In genomic region chr10:122013311-122013780, GRCh38 we compare ENCODE assay signal across 1 cellular context.
TF ChIP-seq lines count a peak whose summit lies in the region.

No MANE protein-coding gene starts in this region.

TF ChIP-seq in HepG2, 621 proteins besides CTCF, POLR2A, EP300 and RAD21 (continued from another document and continues in another):
- TF ChIP-seq HMGXB3 (CRISPR knock-in tag; IDR thresholded peaks at IDR 0.05; ENCODE audit: borderline replicate concordance): no peak
- no peak for TF ChIP-seq ZNF816 (CRISPR knock-in tag; IDR thresholded peaks at IDR 0.05; ENCODE audit: borderline replicate concordance)
- TF ChIP-seq MIER3 (CRISPR knock-in tag; IDR thresholded peaks at IDR 0.05; ENCODE audit: borderline replicate concordance): no peak
- TF ChIP-seq NKX3-1 (CRISPR knock-in tag; IDR thresholded peaks at IDR 0.05): 0 out of 2 replicates have a peak, but pooled peaks have one; percentile 50
- peak; percentile 33 for TF ChIP-seq FOXP4 (CRISPR knock-in tag; IDR thresholded peaks at IDR 0.05)
- no peak for TF ChIP-seq ZNF121 (CRISPR knock-in tag; IDR thresholded peaks at IDR 0.05)
- 0 out of 2 replicates have a peak, but pooled peaks have one; percentile 36 for TF ChIP-seq ZNF331 (CRISPR knock-in tag; IDR thresholded peaks at IDR 0.05)
- no peak for TF ChIP-seq ZFP1 (CRISPR knock-in tag; IDR thresholded peaks at IDR 0.05)
- no peak for TF ChIP-seq IRF1 (CRISPR knock-in tag; IDR thresholded peaks at IDR 0.05; ENCODE audit: low read depth)
- TF ChIP-seq ZNF772 (CRISPR knock-in tag; IDR thresholded peaks at IDR 0.05): no peak
- TF ChIP-seq ASH2L (IDR thresholded peaks at IDR 0.05; ENCODE audit: insufficient read length, low read depth, low read length): no peak
- no peak for TF ChIP-seq U2AF1 (optimal IDR thresholded peaks at IDR 0.05; ENCODE audit: low read depth, low read length)
- TF ChIP-seq DBP (CRISPR knock-in tag; IDR thresholded peaks at IDR 0.05; ENCODE audit: not compliant biosample characterization): no peak
- TF ChIP-seq U2AF2 (IDR thresholded peaks at IDR 0.05; ENCODE audit: low read depth, low read length): no peak
- no peak for TF ChIP-seq SOX5 (CRISPR knock-in tag; IDR thresholded peaks at IDR 0.05; ENCODE audit: borderline replicate concordance)
- no peak for TF ChIP-seq SMC3 (IDR thresholded peaks at IDR 0.05; ENCODE audit: low read length)
- TF ChIP-seq BRF2 (CRISPR knock-in tag; IDR thresholded peaks at IDR 0.05): no peak
- no peak for TF ChIP-seq PAWR (CRISPR knock-in tag; IDR thresholded peaks at IDR 0.05; ENCODE audit: borderline replicate concordance)
- peak; percentile 3; the same call in 1 of the 2 replicates for TF ChIP-seq MTERF4 (CRISPR knock-in tag; IDR thresholded peaks at IDR 0.05)
- no peak for TF ChIP-seq HIVEP1 (CRISPR knock-in tag; IDR thresholded peaks at IDR 0.05)
- TF ChIP-seq ZSCAN9 (CRISPR knock-in tag; IDR thresholded peaks at IDR 0.05; ENCODE audit: borderline replicate concordance): no peak
- TF ChIP-seq MYC (CRISPR knock-in tag; IDR thresholded peaks at IDR 0.05; ENCODE audit: borderline replicate concordance): peak; percentile 44; the same call in 1 of the 2 replicates
- TF ChIP-seq PAXIP1 (CRISPR knock-in tag; conservative IDR thresholded peaks at IDR 0.05): peak; percentile 61
- TF ChIP-seq ZNF652 (CRISPR knock-in tag; IDR thresholded peaks at IDR 0.05; ENCODE audit: borderline replicate concordance, low read depth): no peak
- no peak for TF ChIP-seq ATF4 (CRISPR knock-in tag; IDR thresholded peaks at IDR 0.05)
- TF ChIP-seq ATF7 (IDR thresholded peaks at IDR 0.05): no peak
- TF ChIP-seq ATF7 (CRISPR knock-in tag; IDR thresholded peaks at IDR 0.05): no peak
- no peak for TF ChIP-seq ZBTB1 (CRISPR knock-in tag; IDR thresholded peaks at IDR 0.05; ENCODE audit: borderline replicate concordance)
- no peak for TF ChIP-seq SIX4 (CRISPR knock-in tag; IDR thresholded peaks at IDR 0.05)
- peak; percentile 15; the same call in 1 of the 2 replicates for TF ChIP-seq BCL6 (CRISPR knock-in tag; IDR thresholded peaks at IDR 0.05)
- no peak for TF ChIP-seq ZNF280B (CRISPR knock-in tag; IDR thresholded peaks at IDR 0.05; ENCODE audit: borderline replicate concordance)
- TF ChIP-seq FLYWCH1 (CRISPR knock-in tag; IDR thresholded peaks at IDR 0.05): no peak
- no peak for TF ChIP-seq ZNF337 (CRISPR knock-in tag; IDR thresholded peaks at IDR 0.05; ENCODE audit: borderline replicate concordance, low read depth)
- no peak for TF ChIP-seq GTF3A (CRISPR knock-in tag; conservative IDR thresholded peaks at IDR 0.05)
- TF ChIP-seq SNAI1 (CRISPR knock-in tag; IDR thresholded peaks at IDR 0.05; ENCODE audit: borderline replicate concordance): no peak
- TF ChIP-seq NR2F6 (IDR thresholded peaks at IDR 0.05): no peak
- TF ChIP-seq NR2F6 (CRISPR knock-in tag; IDR thresholded peaks at IDR 0.05): peak; percentile 49; the same call in 1 of the 2 replicates
- TF ChIP-seq FOXK2 (IDR thresholded peaks at IDR 0.05): no peak
- TF ChIP-seq JUN (CRISPR knock-in tag; IDR thresholded peaks at IDR 0.05): no peak
- TF ChIP-seq ZBTB34 (CRISPR knock-in tag; IDR thresholded peaks at IDR 0.05): no peak
- TF ChIP-seq FOXA1 (IDR thresholded peaks at IDR 0.05): no peak
- 0 out of 2 replicates have a peak, but pooled peaks have one; percentile 59 for TF ChIP-seq FOXA1 (CRISPR knock-in tag; IDR thresholded peaks at IDR 0.05)
- no peak for TF ChIP-seq ARNT2 (CRISPR knock-in tag; IDR thresholded peaks at IDR 0.05; ENCODE audit: low read depth)
- no peak for TF ChIP-seq E2F1 (CRISPR knock-in tag; IDR thresholded peaks at IDR 0.05)
- TF ChIP-seq SMAD1 (CRISPR knock-in tag; IDR thresholded peaks at IDR 0.05; ENCODE audit: borderline replicate concordance, low read depth): 0 out of 2 replicates have a peak, but pooled peaks have one; percentile 27
- no peak for TF ChIP-seq ZFP36 (IDR thresholded peaks at IDR 0.05; ENCODE audit: borderline replicate concordance, low read depth, low read length, partially characterized antibody)
- TF ChIP-seq TCF12 (IDR thresholded peaks at IDR 0.05): no peak
- TF ChIP-seq TCF12 (CRISPR knock-in tag; IDR thresholded peaks at IDR 0.05): no peak
